ENCODE assay signal across 10 cellular contexts in genomic region chrX:116317409-116317808, GRCh38.
DNase-seq lines count a peak whose midpoint lies in the region; ATAC-seq and TF ChIP-seq lines count a peak whose summit lies in the region.
"Had no signal": no experiment of that assay in that cellular context is flagged by ENCODE, and none has a peak within 500 bp of the region (broad histone marks: within the 10 kb centered on the region; RNA-seq: fewer than 3 reads in every experiment).

No MANE protein-coding gene starts in this region.

- H3K9ac ChIP-seq in endodermal cell (ENCODE audit: extremely low read depth, low read length, poor library complexity, severe bottlenecking) = no peak overlapping the region

- H3K27me3 ChIP-seq in endodermal cell (ENCODE audit: control insufficient read depth, insufficient read depth, low read length, poor library complexity, severe bottlenecking) (no peaks in the 10 kb centered on the region), lower lobe of right lung (ENCODE audit: low read depth) (no peaks in the 10 kb centered on the region)

- H3K27ac ChIP-seq in endodermal cell (ENCODE audit: low read depth, low read length) = no peak overlapping the region
- no peak overlapping the region for H3K27ac ChIP-seq in lower lobe of right lung

- ATAC-seq in lower lobe of right lung (peak; percentile 56 to 67), HG02759 (IDR thresholded peaks at IDR 0.05; ENCODE audit: unreplicated experiment) (no peak)

- no peaks in the 10 kb centered on the region for H3K9me3 Mint-ChIP-seq in endodermal cell
- H3K9me3 Mint-ChIP-seq in T-helper 2 cell treated with Interferon-gamma antibody and Interleukin-4, amounts not matched to agents 5 μg/mL and 100 μg/mL, for 36 hours = no peaks in the 10 kb centered on the region

- no peak overlapping the region for H3K4me3 ChIP-seq in AG10803 (ENCODE audit: low read length)
- H3K4me3 ChIP-seq in endodermal cell (ENCODE audit: low read length) = no peak overlapping the region
- no peak overlapping the region for H3K4me3 ChIP-seq in lower lobe of right lung

- no peak overlapping the region for H3K4me3 Mint-ChIP-seq in endodermal cell
- H3K4me3 Mint-ChIP-seq in T-helper 2 cell treated with Interferon-gamma antibody and Interleukin-4, amounts not matched to agents 5 μg/mL and 100 μg/mL, for 36 hours = no peak overlapping the region

- TF ChIP-seq CTCF in AG10803 (conservative IDR thresholded peaks at IDR 0.05; ENCODE audit: low read length) (no peak), endodermal cell (conservative IDR thresholded peaks at IDR 0.05) (no peak), lower lobe of right lung (IDR thresholded peaks at IDR 0.05) (no peak)

- H3K27me3 Mint-ChIP-seq in endodermal cell (ENCODE audit: insufficient read depth) = no peaks in the 10 kb centered on the region
- H3K27me3 Mint-ChIP-seq in T-helper 2 cell treated with Interferon-gamma antibody and Interleukin-4, amounts not matched to agents 5 μg/mL and 100 μg/mL, for 36 hours (ENCODE audit: low read depth) = no peaks in the 10 kb centered on the region

- H3K36me3 Mint-ChIP-seq in endodermal cell (ENCODE audit: low read depth) = no peaks in the 10 kb centered on the region
- no peaks in the 10 kb centered on the region for H3K36me3 Mint-ChIP-seq in T-helper 2 cell treated with Interferon-gamma antibody and Interleukin-4, amounts not matched to agents 5 μg/mL and 100 μg/mL, for 36 hours (ENCODE audit: low read depth)

- H3K27ac Mint-ChIP-seq in endodermal cell = no peak overlapping the region
- H3K27ac Mint-ChIP-seq in T-helper 2 cell treated with Interferon-gamma antibody and Interleukin-4, amounts not matched to agents 5 μg/mL and 100 μg/mL, for 36 hours = no peak overlapping the region

- H3K4me1 ChIP-seq in endodermal cell (ENCODE audit: control insufficient read depth, insufficient read depth, low read length) (no peaks in the 10 kb centered on the region), lower lobe of right lung (no peaks in the 10 kb centered on the region)

- H3K9me3 ChIP-seq in endodermal cell (ENCODE audit: control insufficient read depth, low read length) = no peaks in the 10 kb centered on the region
- no peaks in the 10 kb centered on the region for H3K9me3 ChIP-seq in lower lobe of right lung

- H3K4me1 Mint-ChIP-seq in endodermal cell = peaks cover 26% of the 10 kb centered on the region
- no peaks in the 10 kb centered on the region for H3K4me1 Mint-ChIP-seq in T-helper 2 cell treated with Interferon-gamma antibody and Interleukin-4, amounts not matched to agents 5 μg/mL and 100 μg/mL, for 36 hours (ENCODE audit: low read depth)

- no peaks in the 10 kb centered on the region for H3K36me3 ChIP-seq in endodermal cell (ENCODE audit: control insufficient read depth, insufficient read depth, low read length)
- H3K36me3 ChIP-seq in lower lobe of right lung = no peaks in the 10 kb centered on the region

- peak; percentile 66 for DNase-seq in AG10803 (ENCODE audit: low read depth)
- peak; percentile 76 for DNase-seq in NCI-H524 treated with DMSO at 0.1 percent for 48 hours (lab: John Stamatoyannopoulos, UW)
- DNase-seq in endodermal cell = peak; percentile 47
- peak; percentile 59 for DNase-seq in lower lobe of right lung
- no peak for DNase-seq in T-helper 2 cell treated with Interferon-gamma antibody and Interleukin-4, amounts not matched to agents 5 μg/mL and 100 μg/mL, for 36 hours (ENCODE audit: low spot score)
- no peak for DNase-seq in effector CD8-positive, alpha-beta T cell (lab: John Stamatoyannopoulos, UW)
- DNase-seq in NCI-H128 (lab: John Stamatoyannopoulos, UW; ENCODE audit: unreplicated experiment) = no peak
- DNase-seq: activated CD4-positive, alpha-beta T cell treated with anti-CD3 and anti-CD28 coated beads, Interleukin-2, amount 50 U/mL, for 48 hours; AML-193 had no signal

- intact Hi-C loops in lower lobe of right lung (cut with DNase I) = no loop called here

- WGBS in endodermal cell (ENCODE audit: insufficient coverage in 1 of 2, insufficient read length in 1 of 2), 2 experiments = 80 to 88% methylated on average over 2 to 3 of the region's 3 CpGs

Comparison
In these comparisons a context has a peak if more than half of its experiments do, and no peak if none do; other contexts are left out.
1. DNase-seq: peak in AG10803 (single experiment), NCI-H524 treated with DMSO at 0.1 percent for 48 hours (single experiment), endodermal cell (single experiment) and lower lobe of right lung (single experiment); none in T-helper 2 cell treated with Interferon-gamma antibody and Interleukin-4, amounts not matched to agents 5 μg/mL and 100 μg/mL, for 36 hours (single experiment), effector CD8-positive, alpha-beta T cell (single experiment) and NCI-H128 (single experiment).